In genomic region chr22:45233827-45234226, GRCh38 we compare ENCODE assay signal across 17 cellular contexts. TPM values are rescaled to one million over a fixed set of nuclear protein-coding genes. Genes with fewer than 3 reads are reported as not detected.
DNase-seq lines count a peak whose midpoint lies in the region; ATAC-seq, FAIRE-seq and TF ChIP-seq lines count a peak whose summit lies in the region.
"Had no signal": no experiment of that assay in that cellular context is flagged by ENCODE, and none has a peak within 500 bp of the region (broad histone marks: within the 10 kb centered on the region; RNA-seq: fewer than 3 reads in every experiment).

No MANE protein-coding gene starts in this region.

- TF ChIP-seq POLR2A in GM12892 (IDR thresholded peaks at IDR 0.05; ENCODE audit: low read depth, low read length) = peak; percentile 36; the same call in 1 of the 2 replicates

- H3K4me3 Mint-ChIP-seq in stimulated activated naive B cell treated with anti-CD40 and anti-IgM and Interleukin-4, amounts not matched to agents 10 μg/mL and 1 μg/mL and 100 μg/mL, for 72 hours = peak overlapping the region in 1 of 2 donors; percentile 7

- peak overlapping the region; percentile 86 for H3K27ac ChIP-seq in RWPE1

- peaks cover 2 to 6% of the 10 kb centered on the region in 2 donors for H3K36me3 Mint-ChIP-seq in stimulated activated naive B cell treated with anti-CD40 and anti-IgM and Interleukin-4, amounts not matched to agents 10 μg/mL and 1 μg/mL and 100 μg/mL, for 72 hours

- POLR2A ChIA-PET in RWPE1 (lab: Yijun Ruan, JAX; ENCODE audit: low non-redundant PET) = no interaction called here

- intact Hi-C loops in left colon (cut with DNase I, micrococcal nuclease) = no loop called here

- no peak for FAIRE-seq in GM12892 (lab: Jason Lieb, UNC)
- FAIRE-seq: RCC 7860 had no signal

- H3K9me3 Mint-ChIP-seq in stimulated activated naive B cell treated with anti-CD40 and anti-IgM and Interleukin-4, amounts not matched to agents 10 μg/mL and 1 μg/mL and 100 μg/mL, for 72 hours = no peaks in the 10 kb centered on the region

- ATAC-seq in left colon (peak; percentile 9), HG02588 (IDR thresholded peaks at IDR 0.05; ENCODE audit: unreplicated experiment) (no peak), HG02571 (IDR thresholded peaks at IDR 0.05; ENCODE audit: unreplicated experiment) (no peak)
- ATAC-seq in stimulated activated naive B cell treated with anti-CD40 and anti-IgM and Interleukin-4, amounts not matched to agents 10 μg/mL and 1 μg/mL and 100 μg/mL, for 72 hours (replicated peaks) = no peak

- H3K4me1 Mint-ChIP-seq in stimulated activated naive B cell treated with anti-CD40 and anti-IgM and Interleukin-4, amounts not matched to agents 10 μg/mL and 1 μg/mL and 100 μg/mL, for 72 hours = peaks cover 37 to 89% of the 10 kb centered on the region in 2 donors

- CTCF ChIA-PET in RWPE1 (lab: Yijun Ruan, JAX) = no interaction called here

- DNase-seq in GM12892 (ENCODE audit: insufficient read length) = no peak
- no peak for DNase-seq in RWPE1 (ENCODE audit: low spot score)
- no peak for DNase-seq in left colon
- DNase-seq in stimulated activated naive B cell treated with anti-CD40 and anti-IgM and Interleukin-4, amounts not matched to agents 10 μg/mL and 1 μg/mL and 100 μg/mL, for 72 hours = no peak
- DNase-seq in ureter (ENCODE audit: low spot score) = no peak
- DNase-seq: AML-193, GF-D8, Kasumi-1, NCI-H1105 treated with DMSO at 0.1 percent for 48 hours, NCI-H187 treated with DMSO at 0.1 percent for 48 hours, NCI-H82, SHP77 treated with DMSO at 0.1 percent for 48 hours had no signal

- peak overlapping the region; percentile 31 for H3K27ac Mint-ChIP-seq in stimulated activated naive B cell treated with anti-CD40 and anti-IgM and Interleukin-4, amounts not matched to agents 10 μg/mL and 1 μg/mL and 100 μg/mL, for 72 hours

- no peaks in the 10 kb centered on the region for H3K27me3 Mint-ChIP-seq in stimulated activated naive B cell treated with anti-CD40 and anti-IgM and Interleukin-4, amounts not matched to agents 10 μg/mL and 1 μg/mL and 100 μg/mL, for 72 hours

- no peak for TF ChIP-seq CTCF in RWPE1 (conservative IDR thresholded peaks at IDR 0.05; ENCODE audit: low read depth)

RNA-seq across cellular contexts. Expression of gene KIAA0930, which starts 6.9 kb away (rescaled TPM):
- polyA plus RNA-seq in GM12892 (2012; ENCODE audit: missing spikeins) = 32.5 TPM
- total RNA-seq in left colon (10 to 100 TPM; 36.0 to 52.2 TPM), ureter (79.2 TPM)

RNA-seq across cellular contexts. Expression of gene UPK3A, which starts 50.9 kb away (rescaled TPM):
- not detected for polyA plus RNA-seq in GM12892 (2012; ENCODE audit: missing spikeins)
- under 1 TPM in 1 of 2 donors, not detected in 1; 0.34 TPM for total RNA-seq in left colon
- total RNA-seq in ureter = 233 TPM
- total RNA-seq: H4, NCI-H460 had no signal

Comparison
In these comparisons a context has a peak if more than half of its experiments do, and no peak if none do; other contexts are left out.
1. RNA of gene UPK3A, which starts 50.9 kb away (total RNA-seq): 233 TPM in ureter (single experiment); 0.34 TPM in left colon; every median in the first group is over 100 times any median in the second.